ENCODE assay signal across 19 cellular contexts in the genomic region with DNA sequence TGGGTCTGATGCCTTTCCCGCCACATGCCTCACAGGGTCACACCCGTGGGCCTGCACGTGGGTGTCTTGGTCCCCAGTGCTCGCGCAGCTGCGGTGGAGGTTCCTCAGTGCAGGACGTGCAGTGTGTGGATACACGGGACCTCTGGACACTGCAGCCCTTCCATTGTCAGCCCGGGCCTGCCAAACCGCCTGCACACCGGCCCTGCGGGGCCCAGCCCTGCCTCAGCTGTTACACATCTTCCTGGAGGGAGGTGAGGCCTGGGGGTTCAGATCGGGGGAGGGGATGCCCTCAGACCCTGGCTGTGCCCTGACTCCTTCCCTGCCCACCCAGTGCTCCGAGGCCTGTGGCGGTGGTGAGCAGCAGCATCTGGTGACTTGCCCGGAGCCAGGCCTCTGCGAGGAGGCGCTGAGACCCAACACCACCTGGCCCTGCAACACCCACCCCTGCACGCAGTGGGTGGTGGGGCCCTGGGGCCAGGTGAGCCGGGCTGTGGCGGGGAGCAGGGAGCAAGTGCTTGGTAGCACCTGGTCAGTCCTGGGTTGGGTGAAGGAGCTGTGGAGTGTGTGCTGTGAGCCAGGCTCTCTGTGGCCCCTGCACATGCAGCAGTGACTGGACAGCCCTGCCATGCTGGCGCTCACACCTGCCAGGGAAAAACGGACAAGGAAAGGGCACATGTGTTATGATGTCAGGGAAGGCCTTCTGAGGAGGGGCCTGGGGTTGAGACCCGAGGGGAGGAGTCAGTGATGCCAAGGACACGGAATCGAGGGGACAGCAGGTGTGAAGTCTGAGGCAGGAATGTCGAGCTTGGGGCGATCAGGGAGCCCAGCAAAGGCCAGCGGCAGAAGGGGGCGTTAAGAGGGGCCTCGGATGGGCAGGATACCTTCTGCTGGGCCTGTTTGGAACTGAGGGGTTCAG.
A peak's percentile ranks its signal among the peaks of the same experiment; 100 is the strongest.
DNase-seq lines count a peak whose midpoint lies in the region; ATAC-seq and TF ChIP-seq lines count a peak whose summit lies in the region.
"Had no signal": no experiment of that assay in that cellular context is flagged by ENCODE, and none has a peak within 500 bp of the region (broad histone marks: within the 10 kb centered on the region; RNA-seq: fewer than 3 reads in every experiment).

No MANE protein-coding gene starts in this region.

- H3K4me1 Mint-ChIP-seq in activated T-cell treated with anti-CD3 and anti-CD28 coated beads, Interleukin-2, amount 50 U/mL, for 24 hours (ENCODE audit: low read depth): peaks cover 24% of the 10 kb centered on the region
- peaks cover 18% of the 10 kb centered on the region for H3K4me1 Mint-ChIP-seq in activated T-cell treated with anti-CD3 and anti-CD28 coated beads, Interleukin-2, amount 50 U/mL, for 4 hours (ENCODE audit: low read depth)
- H3K4me1 Mint-ChIP-seq in endothelial cell (ENCODE audit: unreplicated experiment): no peaks in the 10 kb centered on the region
- H3K4me1 Mint-ChIP-seq in progenitor cell of endocrine pancreas (ENCODE audit: low read depth): peaks cover 2% of the 10 kb centered on the region

- 0 out of 2 replicates have a peak overlapping the region, but pooled peaks have one; percentile 24 for H3K27ac ChIP-seq in HEK293 (ENCODE audit: extremely low read depth, low read depth, low read length)
- H3K27ac ChIP-seq in WERI-Rb-1: no peak overlapping the region
- H3K27ac ChIP-seq in SJCRH30: no peak overlapping the region
- H3K27ac ChIP-seq: colonic mucosa, neutrophil, transverse colon had no signal

- H3K36me3 ChIP-seq in HEK293 (ENCODE audit: control insufficient read depth in 2 of 2, insufficient read depth in 1 of 2, low read length in 2 of 2) (no peaks in the 10 kb centered on the region), WERI-Rb-1 (no peaks in the 10 kb centered on the region), SJCRH30 (no peaks in the 10 kb centered on the region; the same call in 1 of the 2 replicates)
- H3K36me3 ChIP-seq: colonic mucosa, transverse colon had no signal

- H3K27me3 ChIP-seq in WERI-Rb-1 (ENCODE audit: insufficient read depth, low read depth, severe bottlenecking): no peaks in the 10 kb centered on the region
- H3K27me3 ChIP-seq in SJCRH30: no peaks in the 10 kb centered on the region
- H3K27me3 ChIP-seq: colonic mucosa, transverse colon had no signal

- no peak for DNase-seq in activated T-cell treated with anti-CD3 and anti-CD28 coated beads, Interleukin-2, amount 50 U/mL, for 24 hours
- DNase-seq in activated T-cell treated with anti-CD3 and anti-CD28 coated beads, Interleukin-2, amount 50 U/mL, for 4 hours: no peak
- DNase-seq in endothelial cell (ENCODE audit: low spot score) (peak; percentile 3), progenitor cell of endocrine pancreas (ENCODE audit: low spot score, unreplicated experiment) (no peak), WERI-Rb-1 (no peak), T-helper 9 cell (no peak), SJCRH30 (no peak)
- DNase-seq: activated CD4-positive, alpha-beta T cell treated with anti-CD3 and anti-CD28 coated beads, Interleukin-2, amount 10 ng/mL, durations not matched to agents 24 days and 14 days; activated T-cell treated with anti-CD3 and anti-CD28 coated beads, Interleukin-2, amount 50 U/mL, for 72 hours; aorta; Caco-2; colonic mucosa; HFFc6; NCI-H82; RPMI8226; stimulated activated CD4-positive, alpha-beta T cell treated with anti-CD3 and anti-CD28 coated beads, Interleukin-4, amount 100 ng/mL, for 24 hours; transverse colon had no signal

- H3K4me3 ChIP-seq in HEK293 (ENCODE audit: low read depth, low read length) (no peak overlapping the region), WERI-Rb-1 (ENCODE audit: low read depth, low read length) (no peak overlapping the region), SJCRH30 (no peak overlapping the region)
- H3K4me3 ChIP-seq: colonic mucosa, transverse colon had no signal

- no peak overlapping the region for H3K4me3 Mint-ChIP-seq in activated T-cell treated with anti-CD3 and anti-CD28 coated beads, Interleukin-2, amount 50 U/mL, for 24 hours
- H3K4me3 Mint-ChIP-seq in activated T-cell treated with anti-CD3 and anti-CD28 coated beads, Interleukin-2, amount 50 U/mL, for 4 hours: no peak overlapping the region
- no peak overlapping the region for H3K4me3 Mint-ChIP-seq in endothelial cell (ENCODE audit: unreplicated experiment)
- H3K4me3 Mint-ChIP-seq in progenitor cell of endocrine pancreas (ENCODE audit: low read depth): no peak overlapping the region
- H3K4me3 Mint-ChIP-seq: activated CD4-positive, alpha-beta T cell treated with anti-CD3 and anti-CD28 coated beads, Interleukin-2, amount 10 ng/mL, durations not matched to agents 24 days and 14 days; activated T-cell treated with anti-CD3 and anti-CD28 coated beads, Interleukin-2, amount 50 U/mL, for 72 hours; HFFc6 had no signal

- peaks cover 4% of the 10 kb centered on the region for H3K36me3 Mint-ChIP-seq in activated T-cell treated with anti-CD3 and anti-CD28 coated beads, Interleukin-2, amount 50 U/mL, for 24 hours (ENCODE audit: low read depth)
- H3K36me3 Mint-ChIP-seq in activated T-cell treated with anti-CD3 and anti-CD28 coated beads, Interleukin-2, amount 50 U/mL, for 4 hours (ENCODE audit: insufficient read depth): no peaks in the 10 kb centered on the region
- H3K36me3 Mint-ChIP-seq in endothelial cell (ENCODE audit: low read depth, unreplicated experiment) (peaks cover 3% of the 10 kb centered on the region), progenitor cell of endocrine pancreas (ENCODE audit: insufficient read depth) (no peaks in the 10 kb centered on the region)

- POLR2A ChIA-PET in HEK293 (lab: Yijun Ruan, JAX): no interaction called here

- H3K27ac Mint-ChIP-seq in activated T-cell treated with anti-CD3 and anti-CD28 coated beads, Interleukin-2, amount 50 U/mL, for 24 hours: peak overlapping the region; percentile 4
- peak overlapping the region; percentile 1 for H3K27ac Mint-ChIP-seq in endothelial cell (ENCODE audit: unreplicated experiment)
- H3K27ac Mint-ChIP-seq in progenitor cell of endocrine pancreas: peak overlapping the region; percentile 33
- H3K27ac Mint-ChIP-seq: activated CD4-positive, alpha-beta T cell treated with anti-CD3 and anti-CD28 coated beads, Interleukin-2, amount 10 ng/mL, durations not matched to agents 24 days and 14 days; activated T-cell treated with anti-CD3 and anti-CD28 coated beads, Interleukin-2, amount 50 U/mL, for 72 hours; HFFc6 had no signal

- TF ChIP-seq CTCF in HEK293 (tag by site-specific recombination; IDR thresholded peaks at IDR 0.05) (no peak), endothelial cell (IDR thresholded peaks at IDR 0.05; ENCODE audit: unreplicated experiment) (no peak), progenitor cell of endocrine pancreas (IDR thresholded peaks at IDR 0.05; ENCODE audit: unreplicated experiment) (no peak), WERI-Rb-1 (IDR thresholded peaks at IDR 0.05; ENCODE audit: low read depth, low read length) (no peak)

- no peak for ATAC-seq in activated T-cell treated with anti-CD3 and anti-CD28 coated beads, Interleukin-2, amount 50 U/mL, for 4 hours
- ATAC-seq: activated T-cell treated with anti-CD3 and anti-CD28 coated beads, Interleukin-2, amount 50 U/mL, for 72 hours had no signal

- no peaks in the 10 kb centered on the region for H3K9me3 ChIP-seq in HEK293 (ENCODE audit: control insufficient read depth, insufficient read depth, low read depth, low read length)
- H3K9me3 ChIP-seq in WERI-Rb-1 (ENCODE audit: severe bottlenecking): no peaks in the 10 kb centered on the region
- H3K9me3 ChIP-seq in SJCRH30 (replicated peaks): no peaks in the 10 kb centered on the region
- H3K9me3 ChIP-seq: Caco-2, colonic mucosa, neutrophil, transverse colon had no signal

- CTCF ChIA-PET in HEK293 (lab: Yijun Ruan, JAX): no interaction called here

- no peaks in the 10 kb centered on the region for H3K27me3 Mint-ChIP-seq in activated T-cell treated with anti-CD3 and anti-CD28 coated beads, Interleukin-2, amount 50 U/mL, for 24 hours
- no peaks in the 10 kb centered on the region for H3K27me3 Mint-ChIP-seq in activated T-cell treated with anti-CD3 and anti-CD28 coated beads, Interleukin-2, amount 50 U/mL, for 4 hours (ENCODE audit: low read depth)
- peaks cover 9% of the 10 kb centered on the region for H3K27me3 Mint-ChIP-seq in endothelial cell (ENCODE audit: unreplicated experiment)
- H3K27me3 Mint-ChIP-seq in progenitor cell of endocrine pancreas: peaks cover 3% of the 10 kb centered on the region
- H3K27me3 Mint-ChIP-seq: activated CD4-positive, alpha-beta T cell treated with anti-CD3 and anti-CD28 coated beads, Interleukin-2, amount 10 ng/mL, durations not matched to agents 24 days and 14 days had no signal

- no peaks in the 10 kb centered on the region for H3K9me3 Mint-ChIP-seq in activated T-cell treated with anti-CD3 and anti-CD28 coated beads, Interleukin-2, amount 50 U/mL, for 24 hours
- H3K9me3 Mint-ChIP-seq in activated T-cell treated with anti-CD3 and anti-CD28 coated beads, Interleukin-2, amount 50 U/mL, for 4 hours: no peaks in the 10 kb centered on the region
- H3K9me3 Mint-ChIP-seq in endothelial cell (ENCODE audit: unreplicated experiment): no peaks in the 10 kb centered on the region
- no peaks in the 10 kb centered on the region for H3K9me3 Mint-ChIP-seq in progenitor cell of endocrine pancreas (ENCODE audit: low read depth)
- H3K9me3 Mint-ChIP-seq: activated CD4-positive, alpha-beta T cell treated with anti-CD3 and anti-CD28 coated beads, Interleukin-2, amount 10 ng/mL, durations not matched to agents 24 days and 14 days; activated T-cell treated with anti-CD3 and anti-CD28 coated beads, Interleukin-2, amount 50 U/mL, for 72 hours; HFFc6 had no signal

- no peaks in the 10 kb centered on the region for H3K4me1 ChIP-seq in HEK293 (ENCODE audit: control insufficient read depth, insufficient read depth, low read length)
- peaks cover 52% of the 10 kb centered on the region for H3K4me1 ChIP-seq in SJCRH30
- H3K4me1 ChIP-seq: Caco-2, colonic mucosa had no signal

TF ChIP-seq in HEK293, 187 proteins besides CTCF, POLR2A, EP300 and RAD21:
- TF ChIP-seq GLIS2 (tag by site-specific recombination; IDR thresholded peaks at IDR 0.05) (no peak), ZXDB (tag by site-specific recombination; IDR thresholded peaks at IDR 0.05) (no peak), ZNF394 (tag by site-specific recombination; IDR thresholded peaks at IDR 0.05; ENCODE audit: borderline replicate concordance) (no peak), ZSCAN16 (tag by site-specific recombination; IDR thresholded peaks at IDR 0.05) (no peak), ZFHX2 (tag by site-specific recombination; conservative IDR thresholded peaks at IDR 0.05) (0 out of 2 replicates have a peak, but pooled peaks have one; percentile 28), RBAK (tag by site-specific recombination; IDR thresholded peaks at IDR 0.05) (no peak), HOXC10 (CRISPR knock-in tag; IDR thresholded peaks at IDR 0.05) (no peak)
